ENCODE assay signal across 8 cellular contexts in the genomic region with DNA sequence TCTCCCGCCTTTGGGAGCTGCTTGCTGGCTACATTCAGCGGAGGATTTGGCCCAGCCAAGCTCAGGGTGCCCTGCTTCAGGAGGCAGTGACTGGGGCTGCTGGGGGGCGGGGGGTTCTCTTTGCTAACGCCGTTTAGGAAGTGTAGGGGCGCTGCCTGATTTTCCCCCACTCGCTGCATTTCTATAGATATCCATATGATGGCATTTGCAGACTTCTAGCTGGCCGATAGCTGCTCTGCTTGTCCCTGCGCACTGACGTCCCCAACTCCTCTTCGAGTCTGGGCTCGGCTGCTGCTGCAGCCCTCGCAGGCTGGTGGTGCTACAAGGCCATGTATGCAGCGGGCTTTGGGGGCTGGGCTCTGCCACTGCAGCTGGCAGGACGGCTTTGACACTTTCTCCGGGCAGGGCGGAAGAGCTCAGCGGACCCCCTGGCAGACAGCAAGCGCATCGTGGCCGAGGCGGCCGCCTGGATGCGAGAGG. TPM values are rescaled to one million over a fixed set of nuclear protein-coding genes. Genes with fewer than 3 reads are reported as not detected.
A peak's percentile ranks its signal among the peaks of the same experiment; 100 is the strongest.
DNase-seq lines count a peak whose midpoint lies in the region; ATAC-seq and TF ChIP-seq lines count a peak whose summit lies in the region.

No MANE protein-coding gene starts in this region.

- H3K27ac ChIP-seq in lower lobe of right lung = no peak overlapping the region
- peak overlapping the region in 1 of 2 donors; percentile 46 for H3K27ac ChIP-seq in uterus

- peak overlapping the region; percentile 55 for H3K4me3 ChIP-seq in lower lobe of right lung
- peak overlapping the region in 1 of 2 donors; percentile 3 for H3K4me3 ChIP-seq in uterus

- DNase-seq in DMS153 (lab: John Stamatoyannopoulos, UW) (peak; percentile 89), NCI-H2107 treated with DMSO at 0.1 percent for 48 hours (lab: John Stamatoyannopoulos, UW; ENCODE audit: unreplicated experiment) (peak; percentile 90), cerebellum (ENCODE audit: low spot score) (peak; percentile 15), lower lobe of right lung (no peak), uterus (peak; percentile 20 to 29)

- H3K4me1 ChIP-seq in lower lobe of right lung (peaks cover 18% of the 10 kb centered on the region), uterus (peaks cover 0 to 6% of the 10 kb centered on the region in 2 donors)

- H3K27me3 ChIP-seq in lower lobe of right lung (ENCODE audit: low read depth) (peaks cover 60% of the 10 kb centered on the region), uterus (peaks cover 0 to 11% of the 10 kb centered on the region in 2 donors)

- H3K9me3 ChIP-seq in lower lobe of right lung = no peaks in the 10 kb centered on the region
- H3K9me3 ChIP-seq in uterus = no peaks in the 10 kb centered on the region

- TF ChIP-seq POLR2A in uterus (IDR thresholded peaks at IDR 0.05) = no peak

- peak; percentile 16 for TF ChIP-seq CTCF in lower lobe of right lung (IDR thresholded peaks at IDR 0.05)
- no peak for TF ChIP-seq CTCF in uterus (IDR thresholded peaks at IDR 0.05)

- intact Hi-C loops in lower lobe of right lung (cut with DNase I) = no loop called here
- intact Hi-C loops in uterus (cut with DNase I; ENCODE audit: low total_unique reads) = no loop called here

- H3K36me3 ChIP-seq in lower lobe of right lung = no peaks in the 10 kb centered on the region
- H3K36me3 ChIP-seq in uterus = no peaks in the 10 kb centered on the region

- ATAC-seq in lower lobe of right lung = peak; percentile 28 to 42
- no peak for ATAC-seq in HG03460 (IDR thresholded peaks at IDR 0.05; ENCODE audit: unreplicated experiment)
- ATAC-seq in HG03039 (IDR thresholded peaks at IDR 0.05; ENCODE audit: unreplicated experiment) = no peak
- no peak for ATAC-seq in HG02759 (IDR thresholded peaks at IDR 0.05; ENCODE audit: unreplicated experiment)

RNA-seq across cellular contexts. Expression of a gene that starts 3.1 kb away (rescaled TPM):
- 84.1 TPM for total RNA-seq in cerebellum
- total RNA-seq in lower lobe of right lung = 1.3 TPM
- total RNA-seq in uterus = 10 to 100 TPM in 1 of 4 donors, 1 to 10 TPM in 2, under 1 TPM in 1; 0.26 to 45.1 (median 4.6) TPM

Comparison
In these comparisons a context has a peak if more than half of its experiments do, and no peak if none do; other contexts are left out.
1. ATAC-seq: peak in lower lobe of right lung (2 of 2); none in HG03460 (single experiment), HG03039 (single experiment) and HG02759 (single experiment).